In the genomic region with DNA sequence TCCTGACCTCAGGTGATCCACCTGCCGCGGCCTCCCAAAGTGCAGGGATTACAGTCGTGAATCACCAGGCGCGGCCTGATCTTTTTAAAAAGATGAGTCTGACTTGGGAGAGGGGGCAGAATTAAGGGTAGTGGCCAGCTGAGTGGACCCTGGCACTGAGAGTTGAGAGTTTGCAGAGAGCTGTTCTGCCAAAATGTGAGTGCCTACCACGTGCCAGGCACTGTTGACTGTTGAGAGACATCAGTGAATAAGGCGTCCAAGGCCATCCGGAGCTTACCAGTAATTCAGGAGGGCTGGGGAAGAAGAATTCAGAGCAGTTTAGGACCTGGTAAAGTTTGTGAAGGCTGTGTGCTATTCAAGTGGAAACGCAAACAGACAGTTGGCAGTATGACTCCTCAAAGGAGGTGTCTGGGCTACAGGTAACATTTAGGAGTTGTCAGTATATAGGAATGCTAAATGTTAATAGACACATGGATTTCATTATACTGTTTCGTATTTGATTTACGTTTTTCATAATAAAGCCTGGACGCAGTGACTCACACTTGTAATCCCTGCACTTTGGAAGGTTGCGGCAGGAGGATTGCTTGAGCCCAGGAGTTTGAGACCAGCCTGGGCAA, we compare ENCODE assay signal across 9 cellular contexts. TPM values are rescaled to one million over a fixed set of nuclear protein-coding genes. Genes with fewer than 3 reads are reported as not detected.
A peak's percentile ranks its signal among the peaks of the same experiment; 100 is the strongest.
DNase-seq lines count a peak whose midpoint lies in the region; ATAC-seq and TF ChIP-seq lines count a peak whose summit lies in the region.
"Had no signal": no experiment of that assay in that cellular context is flagged by ENCODE, and none has a peak within 500 bp of the region (broad histone marks: within the 10 kb centered on the region; RNA-seq: fewer than 3 reads in every experiment).

No MANE protein-coding gene starts in this region.

- H3K4me3 Mint-ChIP-seq in T-cell, result peak overlapping the region; percentile 41 to 74 (median 54)

- WGBS in psoas muscle, 3 donors, result 25 to 48% (median 29%) methylated on average over 13 of the region's 13 CpGs

- peak overlapping the region; percentile 5 for H3K4me3 ChIP-seq in fibroblast of the aortic adventitia (ENCODE audit: low read depth, low read length)
- peak overlapping the region; percentile 73 for H3K4me3 ChIP-seq in psoas muscle

- no peaks in the 10 kb centered on the region for H3K36me3 ChIP-seq in psoas muscle (ENCODE audit: insufficient read depth in 1 of 2, low read depth in 1 of 2)

- peak overlapping the region; percentile 89 for H3K27ac ChIP-seq in psoas muscle

- H3K4me1 ChIP-seq in psoas muscle, result peaks cover 45% of the 10 kb centered on the region

- H3K27ac Mint-ChIP-seq in T-cell, result peak overlapping the region; percentile 38 to 44

- no peak for TF ChIP-seq CTCF in fibroblast of the aortic adventitia (IDR thresholded peaks at IDR 0.05; ENCODE audit: insufficient read depth, low read length)
- no peak for TF ChIP-seq CTCF in psoas muscle (IDR thresholded peaks at IDR 0.05)

- intact Hi-C loops in psoas muscle (cut with DNase I), result loop anchor here in 1 of 2 donors (2.0 to 10.0 kb wide), 2 partner anchors 325 to 601 kb away; a partner anchor contains a TSS

- H3K36me3 Mint-ChIP-seq in T-cell, result peaks cover 10% of the 10 kb centered on the region

- H3K9me3 ChIP-seq in psoas muscle, result no peaks in the 10 kb centered on the region

- H3K27me3 Mint-ChIP-seq in T-cell, result no peaks in the 10 kb centered on the region

- POLR2A ChIA-PET in T-cell (lab: Charles Lee), result no interaction called here

- ATAC-seq in T-cell (replicated peaks in 1 of 4), result no peak
- ATAC-seq in psoas muscle, result peak; percentile 48 to 74 (median 67)
- no peak for ATAC-seq in GM18861 (IDR thresholded peaks at IDR 0.05; ENCODE audit: unreplicated experiment)
- ATAC-seq in activated CD4-positive, CD25-positive, alpha-beta regulatory T cell treated with anti-CD3 and anti-CD28 coated beads, Interleukin-2, amount 50 U/mL, for 24 hours, result no peak

- DNase-seq in GM03348 (ENCODE audit: low spot score), result peak; percentile 34
- DNase-seq in T-cell, result no peak
- no peak for DNase-seq in fibroblast of the aortic adventitia (ENCODE audit: low read depth)
- peak; percentile 55 to 83 for DNase-seq in psoas muscle
- DNase-seq in activated CD4-positive, CD25-positive, alpha-beta regulatory T cell (lab: John Stamatoyannopoulos, UW), result no peak
- no peak for DNase-seq in DMS153 treated with DMSO at 0.1 percent for 48 hours (lab: John Stamatoyannopoulos, UW; ENCODE audit: unreplicated experiment)
- DNase-seq: activated CD8-positive, alpha-beta memory T cell treated with anti-CD3 and anti-CD28 coated beads for 24 hours had no signal

- CTCF ChIA-PET in T-cell (lab: Charles Lee), result interaction anchor here (0.6 kb wide), 2 partner anchors 37 to 76 kb away, joined by 3 read pairs; no protein-coding TSS in a partner anchor

- no peaks in the 10 kb centered on the region for H3K27me3 ChIP-seq in psoas muscle (ENCODE audit: insufficient read depth in 3 of 3, low read length in 2 of 3)

- H3K4me1 Mint-ChIP-seq in T-cell, result peaks cover 54 to 55% (median 55%) of the 10 kb centered on the region in 3 donors

- no peaks in the 10 kb centered on the region for H3K9me3 Mint-ChIP-seq in T-cell

RNA-seq across cellular contexts. Expression of a gene that starts 1.5 kb away (rescaled TPM):
- total RNA-seq in T-cell (10 to 100 TPM; 24.1 to 38.6 (median 28.4) TPM), fibroblast of the aortic adventitia (ENCODE audit: low replicate concordance) (32.2 and 55.0 TPM in 2 replicates), psoas muscle (100 to 1,000 TPM; 230 to 302 (median 270) TPM)
- 100 to 1,000 TPM; 119 to 290 (median 260) TPM for polyA plus RNA-seq in psoas muscle

RNA-seq across cellular contexts. Expression of a gene that starts 14.2 kb away (rescaled TPM):
- total RNA-seq in T-cell, result 10 to 100 TPM in 4 of 5 donors, 1 to 10 TPM in 1; 7.8 to 12.2 (median 11.1) TPM
- total RNA-seq in fibroblast of the aortic adventitia (ENCODE audit: low replicate concordance), result 9.0 and 15.8 TPM in 2 replicates
- 10 to 100 TPM; 23.8 to 34.6 (median 26.5) TPM for total RNA-seq in psoas muscle
- 10 to 100 TPM; 29.8 to 45.4 (median 31.9) TPM for polyA plus RNA-seq in psoas muscle

Comparison
In these comparisons a context has a peak if more than half of its experiments do, and no peak if none do; other contexts are left out.
1. DNase-seq: peak in GM03348 (single experiment) and psoas muscle (2 of 2); none in T-cell (0 of 34), fibroblast of the aortic adventitia (single experiment), activated CD4-positive, CD25-positive, alpha-beta regulatory T cell (0 of 4) and DMS153 treated with DMSO at 0.1 percent for 48 hours (single experiment).
2. ATAC-seq: peak in psoas muscle (4 of 4); none in T-cell (0 of 4), GM18861 (single experiment) and activated CD4-positive, CD25-positive, alpha-beta regulatory T cell treated with anti-CD3 and anti-CD28 coated beads, Interleukin-2, amount 50 U/mL, for 24 hours (0 of 2).